In genomic region chr5:129057329-129057728, GRCh38 we compare ENCODE assay signal across 29 cellular contexts.
"Had no signal": no experiment of that assay in that cellular context is flagged by ENCODE, and none has a peak within 500 bp of the region (broad histone marks: within the 10 kb centered on the region; RNA-seq: fewer than 3 reads in every experiment).

No MANE protein-coding gene starts in this region.

- DNase-seq: stimulated activated CD4-positive, alpha-beta T cell treated with anti-CD3 and anti-CD28 coated beads, Interleukin-2, amount 100 ng/mL, for 48 hours; stimulated activated CD4-positive, alpha-beta T cell treated with anti-CD3 and anti-CD28 coated beads, Interleukin-4, amount 100 ng/mL, for 1 hour; stimulated activated CD4-positive, alpha-beta T cell treated with anti-CD3 and anti-CD28 coated beads, Interleukin-4, amount 100 ng/mL, for 24 hours; stimulated activated CD4-positive, alpha-beta T cell treated with anti-CD3 and anti-CD28 coated beads, Interleukin-4, amount 100 ng/mL, for 4 hours; stimulated activated CD8-positive, alpha-beta memory T cell treated with anti-CD3 and anti-CD28 coated beads, Interleukin-4, amount 100 ng/mL, for 48 hours; stimulated activated naive B cell treated with anti-CD40 and anti-IgM and Interleukin-4, amounts not matched to agents 10 μg/mL and 1 μg/mL and 100 μg/mL, for 72 hours; stimulated activated naive CD4-positive, alpha-beta T cell; stimulated activated naive CD4-positive, alpha-beta T cell treated with Interleukin-2 at 50 U/mL for 16 hours; stimulated activated naive CD8-positive, alpha-beta T cell treated with anti-CD3 and anti-CD28 coated beads, Interleukin-15, amount 100 ng/mL, for 72 hours; stimulated activated naive CD8-positive, alpha-beta T cell treated with anti-CD3 and anti-CD28 coated beads, Interleukin-15, Interleukin-2, amounts not matched to agents 100 U/mL and 50 U/mL, for 24 hours; stomach; substantia nigra; testis; thyroid gland; tibial artery; transverse colon; trophoblast cell; upper lobe of left lung; upper lobe of right lung; uterus had no signal

- H3K4me1 ChIP-seq: stomach, suprapubic skin, testis, thyroid gland, tibial artery, tibial nerve, transverse colon, upper lobe of left lung, upper lobe of right lung, uterus, vagina had no signal

- H3K36me3 Mint-ChIP-seq: stimulated activated effector memory CD8-positive, alpha-beta T cell treated with anti-CD3 and anti-CD28 coated beads, Interleukin-12 subunit alpha, Interleukin-12 subunit beta, amount 100 ng/mL, for 72 hours; stimulated activated naive B cell treated with anti-CD40 and anti-IgM and Interleukin-4, amounts not matched to agents 10 μg/mL and 1 μg/mL and 100 μg/mL, for 72 hours; type B pancreatic cell had no signal

- H3K27ac ChIP-seq: stomach, suprapubic skin, testis, thoracic aorta, thyroid gland, tibial artery, tibial nerve, transverse colon, upper lobe of left lung, upper lobe of right lung, uterus, vagina had no signal

- H3K27me3 ChIP-seq: suprapubic skin, testis, thyroid gland, tibial artery, tibial nerve, transverse colon, upper lobe of left lung, upper lobe of right lung, uterus, vagina had no signal

- H3K36me3 ChIP-seq: stomach, suprapubic skin, thoracic aorta, thyroid gland, tibial artery, tibial nerve, transverse colon, upper lobe of left lung, upper lobe of right lung, uterus, vagina had no signal

- H3K4me1 Mint-ChIP-seq: stimulated activated effector memory CD8-positive, alpha-beta T cell treated with anti-CD3 and anti-CD28 coated beads, Interleukin-12 subunit alpha, Interleukin-12 subunit beta, amount 100 ng/mL, for 72 hours; stimulated activated memory B cell treated with anti-CD40 and anti-IgM and Interleukin-4, amounts not matched to agents 10 μg/mL and 1 μg/mL and 100 μg/mL, for 72 hours; stimulated activated naive B cell treated with anti-CD40 and anti-IgM and Interleukin-4, amounts not matched to agents 10 μg/mL and 1 μg/mL and 100 μg/mL, for 72 hours; stimulated activated naive CD8-positive, alpha-beta T cell treated with anti-CD3 and anti-CD28 coated beads, Interleukin-15, amount 100 ng/mL, for 72 hours had no signal

- ATAC-seq: stimulated activated effector memory CD8-positive, alpha-beta T cell treated with anti-CD3 and anti-CD28 coated beads, Interleukin-12 subunit alpha, Interleukin-12 subunit beta, amount 100 ng/mL, for 72 hours; stimulated activated memory B cell treated with anti-CD40 and anti-IgM and Interleukin-4, amounts not matched to agents 10 μg/mL and 1 μg/mL and 100 μg/mL, for 72 hours; stimulated activated naive B cell treated with anti-CD40 and anti-IgM and Interleukin-4, amounts not matched to agents 10 μg/mL and 1 μg/mL and 100 μg/mL, for 72 hours; stimulated activated naive CD8-positive, alpha-beta T cell treated with anti-CD3 and anti-CD28 coated beads, Interleukin-15, amount 100 ng/mL, for 72 hours; stimulated activated naive CD8-positive, alpha-beta T cell treated with anti-CD3 and anti-CD28 coated beads, Interleukin-15, Interleukin-2, amounts not matched to agents 100 U/mL and 50 U/mL, for 24 hours; upper lobe of right lung had no signal

- H3K4me3 Mint-ChIP-seq: stimulated activated effector memory CD8-positive, alpha-beta T cell treated with anti-CD3 and anti-CD28 coated beads, Interleukin-12 subunit alpha, Interleukin-12 subunit beta, amount 100 ng/mL, for 72 hours; stimulated activated memory B cell treated with anti-CD40 and anti-IgM and Interleukin-4, amounts not matched to agents 10 μg/mL and 1 μg/mL and 100 μg/mL, for 72 hours; stimulated activated naive B cell treated with anti-CD40 and anti-IgM and Interleukin-4, amounts not matched to agents 10 μg/mL and 1 μg/mL and 100 μg/mL, for 72 hours; stimulated activated naive CD8-positive, alpha-beta T cell treated with anti-CD3 and anti-CD28 coated beads, Interleukin-15, amount 100 ng/mL, for 72 hours; stimulated activated naive CD8-positive, alpha-beta T cell treated with anti-CD3 and anti-CD28 coated beads, Interleukin-15, Interleukin-2, amounts not matched to agents 100 ng/mL and 50 ng/mL, for 24 hours; type B pancreatic cell had no signal

- FAIRE-seq: urothelium cell line had no signal

- H3K4me3 ChIP-seq: stomach, suprapubic skin, testis, thoracic aorta, thyroid gland, tibial artery, tibial nerve, transverse colon, upper lobe of left lung, upper lobe of right lung, uterus, vagina had no signal

- H3K27ac Mint-ChIP-seq: stimulated activated effector memory CD8-positive, alpha-beta T cell treated with anti-CD3 and anti-CD28 coated beads, Interleukin-12 subunit alpha, Interleukin-12 subunit beta, amount 100 ng/mL, for 72 hours; stimulated activated memory B cell treated with anti-CD40 and anti-IgM and Interleukin-4, amounts not matched to agents 10 μg/mL and 1 μg/mL and 100 μg/mL, for 72 hours; stimulated activated naive B cell treated with anti-CD40 and anti-IgM and Interleukin-4, amounts not matched to agents 10 μg/mL and 1 μg/mL and 100 μg/mL, for 72 hours; stimulated activated naive CD8-positive, alpha-beta T cell treated with anti-CD3 and anti-CD28 coated beads, Interleukin-15, amount 100 ng/mL, for 72 hours; stimulated activated naive CD8-positive, alpha-beta T cell treated with anti-CD3 and anti-CD28 coated beads, Interleukin-15, Interleukin-2, amounts not matched to agents 100 ng/mL and 50 ng/mL, for 24 hours; type B pancreatic cell had no signal

- H3K9me3 ChIP-seq: suprapubic skin, testis, thyroid gland, transverse colon, upper lobe of left lung, upper lobe of right lung, uterus, vagina had no signal

- H3K9me3 Mint-ChIP-seq: stimulated activated naive CD8-positive, alpha-beta T cell treated with anti-CD3 and anti-CD28 coated beads, Interleukin-15, Interleukin-2, amounts not matched to agents 100 ng/mL and 50 ng/mL, for 24 hours had no signal

- H3K27me3 Mint-ChIP-seq: stimulated activated naive B cell treated with anti-CD40 and anti-IgM and Interleukin-4, amounts not matched to agents 10 μg/mL and 1 μg/mL and 100 μg/mL, for 72 hours; type B pancreatic cell had no signal
